ENCODE assay signal across 8 cellular contexts in the genomic region with DNA sequence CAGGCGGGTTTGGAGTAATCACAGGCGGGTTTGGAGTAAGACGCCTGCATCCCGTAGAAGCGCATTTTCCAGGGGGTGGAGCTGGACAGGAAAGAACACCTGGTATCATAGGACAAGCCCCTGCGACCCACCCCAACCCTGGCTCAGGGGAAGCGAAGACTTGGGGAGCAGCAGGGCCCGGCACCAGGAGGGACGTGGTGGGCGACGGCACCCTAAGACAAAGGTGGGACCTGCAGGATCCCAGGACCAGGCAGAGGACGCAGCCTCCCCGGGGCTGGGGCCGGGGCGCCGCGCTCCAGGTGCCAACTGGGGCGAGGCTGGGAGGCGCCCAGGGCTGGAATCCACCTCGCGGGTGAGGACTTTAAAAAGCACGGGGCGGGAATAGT. TPM values are rescaled to one million over a fixed set of nuclear protein-coding genes. Genes with fewer than 3 reads are reported as not detected.
DNase-seq lines count a peak whose midpoint lies in the region; ATAC-seq and TF ChIP-seq lines count a peak whose summit lies in the region.

No MANE protein-coding gene starts in this region.

- no peaks in the 10 kb centered on the region for H3K27me3 Mint-ChIP-seq in activated CD8-positive, alpha-beta T cell treated with anti-CD3 and anti-CD28 coated beads for 36 hours

- H3K36me3 Mint-ChIP-seq in activated CD8-positive, alpha-beta T cell treated with anti-CD3 and anti-CD28 coated beads for 36 hours (ENCODE audit: low read depth), result peaks cover 32% of the 10 kb centered on the region

- ATAC-seq in HG03175 (IDR thresholded peaks at IDR 0.05; ENCODE audit: unreplicated experiment), result peak; percentile 21
- ATAC-seq in activated CD8-positive, alpha-beta T cell treated with anti-CD3 and anti-CD28 coated beads for 36 hours, result peak; percentile 18
- peak; percentile 21 to 50 for ATAC-seq in left cardiac atrium

- no peaks in the 10 kb centered on the region for H3K36me3 ChIP-seq in rectal smooth muscle tissue (ENCODE audit: control insufficient read depth, insufficient read depth, low read length)

- TF ChIP-seq CTCF in activated CD8-positive, alpha-beta T cell treated with anti-CD3 and anti-CD28 coated beads for 36 hours (IDR thresholded peaks at IDR 0.05), result no peak

- H3K27me3 ChIP-seq in rectal smooth muscle tissue (ENCODE audit: control insufficient read depth, insufficient read depth, low read length), result no peaks in the 10 kb centered on the region

- peak overlapping the region; percentile 79 for H3K4me3 ChIP-seq in rectal smooth muscle tissue (ENCODE audit: low read length)

- H3K9me3 Mint-ChIP-seq in activated CD8-positive, alpha-beta T cell treated with anti-CD3 and anti-CD28 coated beads for 36 hours, result peaks cover 5% of the 10 kb centered on the region

- peaks cover 19% of the 10 kb centered on the region for H3K4me1 Mint-ChIP-seq in activated CD8-positive, alpha-beta T cell treated with anti-CD3 and anti-CD28 coated beads for 36 hours (ENCODE audit: low read depth)

- intact Hi-C loops in activated CD8-positive, alpha-beta T cell treated with anti-CD3 and anti-CD28 coated beads for 36 hours (cut with micrococcal nuclease), result no loop called here
- intact Hi-C loops in left cardiac atrium (cut with DNase I), result no loop called here

- POLR2A ChIA-PET in activated CD8-positive, alpha-beta T cell treated with anti-CD3 and anti-CD28 coated beads for 36 hours (lab: Charles Lee), result no interaction called here

- DNase-seq in DMS79 treated with DMSO at 0.1 percent for 48 hours (lab: John Stamatoyannopoulos, UW) (peak; percentile 25), DMS79 (lab: John Stamatoyannopoulos, UW) (no peak), left cardiac atrium (no peak), C1 segment of cervical spinal cord (lab: John Stamatoyannopoulos, UW) (no peak), retina (no peak)
- peak; percentile 2 for DNase-seq in activated CD8-positive, alpha-beta T cell treated with anti-CD3 and anti-CD28 coated beads for 36 hours

- H3K27ac ChIP-seq in rectal smooth muscle tissue (ENCODE audit: low read depth, low read length), result peak overlapping the region; percentile 51

- peak overlapping the region; percentile 77 for H3K27ac Mint-ChIP-seq in activated CD8-positive, alpha-beta T cell treated with anti-CD3 and anti-CD28 coated beads for 36 hours

- H3K9ac ChIP-seq in rectal smooth muscle tissue (ENCODE audit: low read length), result peak overlapping the region; percentile 57

- no peaks in the 10 kb centered on the region for H3K4me1 ChIP-seq in rectal smooth muscle tissue (ENCODE audit: control insufficient read depth, insufficient read depth, low read length)

- peak overlapping the region; percentile 90 for H3K4me3 Mint-ChIP-seq in activated CD8-positive, alpha-beta T cell treated with anti-CD3 and anti-CD28 coated beads for 36 hours

- CTCF ChIA-PET in activated CD8-positive, alpha-beta T cell treated with anti-CD3 and anti-CD28 coated beads for 36 hours (lab: Charles Lee), result no interaction called here

RNA-seq across cellular contexts. Expression of gene ZNF600, which starts 0.5 kb away (rescaled TPM):
- total RNA-seq in activated CD8-positive, alpha-beta T cell treated with anti-CD3 and anti-CD28 coated beads for 36 hours, result 10 to 100 TPM; 11.2 to 11.7 TPM
- 1 to 10 TPM; 3.9 to 4.4 TPM for total RNA-seq in left cardiac atrium

RNA-seq across cellular contexts. Expression of gene ZNF28, which starts 35.4 kb away (rescaled TPM):
- 10 to 100 TPM in 1 of 2 experiments, 1 to 10 TPM in 1; 9.7 to 11.6 TPM for total RNA-seq in activated CD8-positive, alpha-beta T cell treated with anti-CD3 and anti-CD28 coated beads for 36 hours
- 1 to 10 TPM; 8.6 to 9.0 TPM for total RNA-seq in left cardiac atrium

RNA-seq across cellular contexts. Expression of gene ZNF611, which starts 51.2 kb away (rescaled TPM):
- total RNA-seq in activated CD8-positive, alpha-beta T cell treated with anti-CD3 and anti-CD28 coated beads for 36 hours, result 10 to 100 TPM; 18.4 to 20.9 TPM
- 10 to 100 TPM in 1 of 2 donors, 1 to 10 TPM in 1; 9.2 to 11.3 TPM for total RNA-seq in left cardiac atrium

Comparison
In these comparisons a context has a peak if more than half of its experiments do, and no peak if none do; other contexts are left out.
1. DNase-seq: peak in DMS79 treated with DMSO at 0.1 percent for 48 hours (single experiment) and activated CD8-positive, alpha-beta T cell treated with anti-CD3 and anti-CD28 coated beads for 36 hours (single experiment); none in DMS79 (single experiment), left cardiac atrium (single experiment), C1 segment of cervical spinal cord (0 of 14) and retina (single experiment).
2. Peak in every context shown above with its lines, with median percentiles within 50 percentile points of each other: ATAC-seq.